24 cellular contexts compared by ENCODE assay signal in genomic region chr6:139605350-139605749, GRCh38.
DNase-seq lines count a peak whose midpoint lies in the region; ATAC-seq, FAIRE-seq and TF ChIP-seq lines count a peak whose summit lies in the region.
"Had no signal": no experiment of that assay in that cellular context is flagged by ENCODE, and none has a peak within 500 bp of the region (broad histone marks: within the 10 kb centered on the region; RNA-seq: fewer than 3 reads in every experiment).

No MANE protein-coding gene starts in this region.

- H3K9me3 Mint-ChIP-seq in HFFc6, result peaks cover 45% of the 10 kb centered on the region
- no peaks in the 10 kb centered on the region for H3K9me3 Mint-ChIP-seq in naive thymus-derived CD8-positive, alpha-beta T cell
- H3K9me3 Mint-ChIP-seq in naive thymus-derived CD4-positive, alpha-beta T cell, result peaks cover 0 to 4% (median 0%) of the 10 kb centered on the region in 11 donors
- H3K9me3 Mint-ChIP-seq: natural killer cell treated with Interleukin-12 subunit alpha and Interleukin-12 subunit beta and Interleukin-15 and Interleukin-18, amount 100 ng/mL, for 72 hours had no signal

- intact Hi-C loops in mammary epithelial cell (cut with micrococcal nuclease), result no loop called here
- intact Hi-C loops in naive thymus-derived CD4-positive, alpha-beta T cell (cut with micrococcal nuclease), result no loop called here

- H2AFZ ChIP-seq in mammary epithelial cell (ENCODE audit: low read depth, low read length) (no peak overlapping the region), keratinocyte (ENCODE audit: control insufficient read depth, low read length) (no peak overlapping the region)

- no peak for ATAC-seq in GM19023 (IDR thresholded peaks at IDR 0.05; ENCODE audit: unreplicated experiment)
- no peak for ATAC-seq in HG03460 (IDR thresholded peaks at IDR 0.05; ENCODE audit: unreplicated experiment)
- ATAC-seq in naive thymus-derived CD8-positive, alpha-beta T cell, result no peak
- no peak for ATAC-seq in naive thymus-derived CD4-positive, alpha-beta T cell
- ATAC-seq: foreskin keratinocyte; natural killer cell treated with Interleukin-12 subunit alpha and Interleukin-12 subunit beta and Interleukin-15 and Interleukin-18, amount 100 ng/mL, for 72 hours; stimulated activated naive CD8-positive, alpha-beta T cell treated with anti-CD3 and anti-CD28 coated beads, Interleukin-15, Interleukin-2, amounts not matched to agents 100 U/mL and 50 U/mL, for 24 hours; upper lobe of right lung had no signal

- no peaks in the 10 kb centered on the region for H4K20me1 ChIP-seq in mammary epithelial cell (ENCODE audit: insufficient read depth, low read length)
- H4K20me1 ChIP-seq in keratinocyte (ENCODE audit: control insufficient read depth, extremely low read depth, insufficient read depth, low read length), result no peaks in the 10 kb centered on the region

- no peak overlapping the region for H3K4me3 ChIP-seq in AG04450 (ENCODE audit: low read depth, low read length)
- no peak overlapping the region for H3K4me3 ChIP-seq in mammary epithelial cell (replicated peaks in 1 of 3; ENCODE audit: insufficient read depth in 1 of 3, low read depth in 2 of 3, low read length in 3 of 3)
- H3K4me3 ChIP-seq in keratinocyte (ENCODE audit: control insufficient read depth in 2 of 3, extremely low read depth in 1 of 3, insufficient read depth in 2 of 3, low read depth in 1 of 3, low read length in 3 of 3), result no peak overlapping the region
- no peak overlapping the region for H3K4me3 ChIP-seq in naive thymus-derived CD4-positive, alpha-beta T cell (ENCODE audit: low read length)
- H3K4me3 ChIP-seq: dorsolateral prefrontal cortex, SJSA1, upper lobe of right lung had no signal

- H3K27ac ChIP-seq in AG04450 (ENCODE audit: low read depth, low read length) (no peak overlapping the region), mammary epithelial cell (ENCODE audit: insufficient read depth, low read depth, low read length) (no peak overlapping the region), keratinocyte (ENCODE audit: control insufficient read depth, insufficient read depth, low read length) (no peak overlapping the region)
- H3K27ac ChIP-seq in naive thymus-derived CD4-positive, alpha-beta T cell (ENCODE audit: low read depth, low read length), result no peak overlapping the region
- H3K27ac ChIP-seq: dorsolateral prefrontal cortex, foreskin keratinocyte, SJSA1, upper lobe of right lung had no signal

- DNase-seq in AG04450 (ENCODE audit: low read depth, low spot score), result peak; percentile 68
- peak; percentile 92 for DNase-seq in HFFc6
- peak; percentile 48 for DNase-seq in mammary epithelial cell
- no peak for DNase-seq in keratinocyte (ENCODE audit: low read depth, low spot score)
- DNase-seq in naive thymus-derived CD8-positive, alpha-beta T cell, result no peak
- no peak for DNase-seq in naive thymus-derived CD4-positive, alpha-beta T cell
- DNase-seq: activated CD4-positive, alpha-beta T cell treated with anti-CD3 and anti-CD28 coated beads for 1 hour; activated CD8-positive, alpha-beta memory T cell treated with anti-CD3 and anti-CD28 coated beads, Interleukin-2, amount 50 U/mL, for 4 hours; activated gamma-delta T cell; dorsolateral prefrontal cortex; GDM1; NCI-H1930; NCI-H524; stimulated activated CD4-positive, alpha-beta T cell treated with anti-CD3 and anti-CD28 coated beads, Interleukin-15, amount 100 ng/mL, for 24 hours; stimulated activated naive CD8-positive, alpha-beta T cell treated with anti-CD3 and anti-CD28 coated beads, Interleukin-15, Interleukin-2, amounts not matched to agents 100 U/mL and 50 U/mL, for 24 hours; T1000; upper lobe of right lung had no signal

- no peaks in the 10 kb centered on the region for H3K9me1 ChIP-seq in keratinocyte (ENCODE audit: control insufficient read depth, extremely low read depth, insufficient read depth, low read length)

- H3K27ac Mint-ChIP-seq in HFFc6, result peak overlapping the region; percentile 75
- no peak overlapping the region for H3K27ac Mint-ChIP-seq in naive thymus-derived CD8-positive, alpha-beta T cell
- no peak overlapping the region for H3K27ac Mint-ChIP-seq in naive thymus-derived CD4-positive, alpha-beta T cell
- H3K27ac Mint-ChIP-seq: natural killer cell treated with Interleukin-12 subunit alpha and Interleukin-12 subunit beta and Interleukin-15 and Interleukin-18, amount 100 ng/mL, for 72 hours; progenitor cell of endocrine pancreas had no signal

- peaks cover 40% of the 10 kb centered on the region for H3K36me3 Mint-ChIP-seq in HFFc6 (ENCODE audit: low read depth)
- H3K36me3 Mint-ChIP-seq in naive thymus-derived CD8-positive, alpha-beta T cell, result no peaks in the 10 kb centered on the region
- H3K36me3 Mint-ChIP-seq in naive thymus-derived CD4-positive, alpha-beta T cell, result no peaks in the 10 kb centered on the region
- H3K36me3 Mint-ChIP-seq: natural killer cell treated with Interleukin-12 subunit alpha and Interleukin-12 subunit beta and Interleukin-15 and Interleukin-18, amount 100 ng/mL, for 72 hours had no signal

- H3K36me3 ChIP-seq in mammary epithelial cell (ENCODE audit: insufficient read depth, low read length), result no peaks in the 10 kb centered on the region
- no peaks in the 10 kb centered on the region for H3K36me3 ChIP-seq in keratinocyte (ENCODE audit: control insufficient read depth in 2 of 2, extremely low read depth in 1 of 2, insufficient read depth in 2 of 2, low read length in 2 of 2)
- H3K36me3 ChIP-seq in naive thymus-derived CD4-positive, alpha-beta T cell (ENCODE audit: control insufficient read depth in 2 of 3, insufficient read depth in 3 of 3, low read length in 3 of 3), result no peaks in the 10 kb centered on the region
- H3K36me3 ChIP-seq: SJSA1, upper lobe of right lung had no signal

- BruUV-seq in mammary epithelial cell (replicated peaks; lab: Mats Ljungman, UMichigan), result no TSS peak

- H3K9me3 ChIP-seq in AG04450 (ENCODE audit: control insufficient read depth, insufficient read depth, low read length) (peaks cover 8% of the 10 kb centered on the region), mammary epithelial cell (replicated peaks; ENCODE audit: insufficient read depth, low read length) (peaks cover 4% of the 10 kb centered on the region), keratinocyte (ENCODE audit: control insufficient read depth, low read depth, low read length) (no peaks in the 10 kb centered on the region)
- no peaks in the 10 kb centered on the region for H3K9me3 ChIP-seq in naive thymus-derived CD4-positive, alpha-beta T cell (ENCODE audit: control insufficient read depth in 2 of 3, low read length in 3 of 3)
- H3K9me3 ChIP-seq: SJSA1, upper lobe of right lung had no signal

- FAIRE-seq in keratinocyte (lab: Jason Lieb, UNC), result peak; percentile 20
- FAIRE-seq: GM12891 had no signal

- in situ Hi-C loops in mammary epithelial cell (cut with MboI; ENCODE audit: low sequenced_read_pairs in 2 of 2), result no loop called here

- H3K79me2 ChIP-seq in mammary epithelial cell (ENCODE audit: insufficient read depth, low read length) (no peaks in the 10 kb centered on the region), keratinocyte (ENCODE audit: control insufficient read depth, insufficient read depth, low read length) (no peaks in the 10 kb centered on the region)

- no peak overlapping the region for H3K9ac ChIP-seq in mammary epithelial cell (ENCODE audit: insufficient read depth, low read length)
- no peak overlapping the region for H3K9ac ChIP-seq in keratinocyte (ENCODE audit: control insufficient read depth, extremely low read depth, insufficient read depth, low read length)

- POLR2A ChIA-PET in AG04450 (lab: Yijun Ruan, JAX), result no interaction called here
- POLR2A ChIA-PET in naive thymus-derived CD8-positive, alpha-beta T cell (lab: Charles Lee), result no interaction called here
- POLR2A ChIA-PET in naive thymus-derived CD4-positive, alpha-beta T cell (lab: Charles Lee), result no interaction called here

- no peak overlapping the region for H3K4me3 Mint-ChIP-seq in HFFc6
- H3K4me3 Mint-ChIP-seq in naive thymus-derived CD8-positive, alpha-beta T cell, result no peak overlapping the region
- no peak overlapping the region for H3K4me3 Mint-ChIP-seq in naive thymus-derived CD4-positive, alpha-beta T cell
- H3K4me3 Mint-ChIP-seq: natural killer cell treated with Interleukin-12 subunit alpha and Interleukin-12 subunit beta and Interleukin-15 and Interleukin-18, amount 100 ng/mL, for 72 hours had no signal

- no peak overlapping the region for H3K4me2 ChIP-seq in mammary epithelial cell (ENCODE audit: insufficient read depth, low read depth, low read length)
- H3K4me2 ChIP-seq in keratinocyte (ENCODE audit: control insufficient read depth, extremely low read depth, insufficient read depth, low read depth, low read length), result no peak overlapping the region

- WGBS in mammary epithelial cell (ENCODE audit: low coverage, missing lambda C conversion rate), result 56% methylated on average over 3 of the region's 3 CpGs

- H3K27me3 ChIP-seq in AG04450 (ENCODE audit: control insufficient read depth, insufficient read depth, low read length) (no peaks in the 10 kb centered on the region), mammary epithelial cell (ENCODE audit: insufficient read depth, low read length) (no peaks in the 10 kb centered on the region), keratinocyte (ENCODE audit: control insufficient read depth, extremely low read depth, insufficient read depth, low read length) (no peaks in the 10 kb centered on the region)
- no peaks in the 10 kb centered on the region for H3K27me3 ChIP-seq in naive thymus-derived CD4-positive, alpha-beta T cell (ENCODE audit: control insufficient read depth in 2 of 2, insufficient read depth in 2 of 2, low read length in 2 of 2)
- H3K27me3 ChIP-seq: dorsolateral prefrontal cortex, foreskin keratinocyte, SJSA1, upper lobe of right lung had no signal

- dilution Hi-C loops in mammary epithelial cell (cut with HindIII; ENCODE audit: low sequenced_read_pairs), result no loop called here
- dilution Hi-C loops in keratinocyte (cut with MboI; ENCODE audit: extremely low pct_ligation_motif_present, low sequenced_read_pairs), result no loop called here

- CTCF ChIA-PET in AG04450 (lab: Charles Lee) (no interaction called here), mammary epithelial cell (lab: Charles Lee; ENCODE audit: low non-redundant PET) (interaction anchor here (0.6 kb wide), 1 partner anchor 236 kb away, joined by 3 read pairs; no protein-coding TSS in a partner anchor)
- CTCF ChIA-PET in naive thymus-derived CD4-positive, alpha-beta T cell (lab: Charles Lee), result no interaction called here

- H3K4me1 ChIP-seq in mammary epithelial cell (ENCODE audit: insufficient read depth, low read length) (no peaks in the 10 kb centered on the region), keratinocyte (ENCODE audit: control insufficient read depth, extremely low read depth, insufficient read depth, low read length) (no peaks in the 10 kb centered on the region)
- H3K4me1 ChIP-seq in naive thymus-derived CD4-positive, alpha-beta T cell (ENCODE audit: control insufficient read depth in 2 of 2, insufficient read depth in 2 of 2, low read length in 2 of 2), result no peaks in the 10 kb centered on the region
- H3K4me1 ChIP-seq: foreskin keratinocyte, upper lobe of right lung had no signal

- no peaks in the 10 kb centered on the region for H3K27me3 Mint-ChIP-seq in HFFc6 (ENCODE audit: insufficient read depth)
- H3K27me3 Mint-ChIP-seq in naive thymus-derived CD8-positive, alpha-beta T cell, result peaks cover 0 to 14% (median 5%) of the 10 kb centered on the region in 5 donors
- peaks cover 0 to 13% (median 8%) of the 10 kb centered on the region in 5 donors for H3K27me3 Mint-ChIP-seq in naive thymus-derived CD4-positive, alpha-beta T cell
- H3K27me3 Mint-ChIP-seq: progenitor cell of endocrine pancreas had no signal

- H3K4me1 Mint-ChIP-seq in HFFc6 (ENCODE audit: low read depth), result peaks cover 41% of the 10 kb centered on the region
- H3K4me1 Mint-ChIP-seq in naive thymus-derived CD8-positive, alpha-beta T cell, result peaks cover 0 to 2% (median 0%) of the 10 kb centered on the region in 4 donors
- peaks cover 0 to 4% (median 0%) of the 10 kb centered on the region in 7 donors for H3K4me1 Mint-ChIP-seq in naive thymus-derived CD4-positive, alpha-beta T cell

- TF ChIP-seq CTCF in AG04450 (IDR thresholded peaks at IDR 0.05; ENCODE audit: low read depth, low read length) (no peak), HFFc6 (IDR thresholded peaks at IDR 0.05) (no peak), mammary epithelial cell (conservative IDR thresholded peaks at IDR 0.05 in 1 of 2, IDR thresholded peaks at IDR 0.05 in 1 of 2; ENCODE audit: extremely low read depth in 1 of 2, insufficient read depth in 1 of 2, low read depth in 1 of 2, low read length in 2 of 2) (no peak), keratinocyte (optimal IDR thresholded peaks at IDR 0.05 in 1 of 3, IDR thresholded peaks at IDR 0.05 in 1 of 3, conservative IDR thresholded peaks at IDR 0.05 in 1 of 3; ENCODE audit: extremely low read depth in 1 of 3, insufficient read depth in 2 of 3, low read length in 3 of 3) (no peak)

Comparison
In these comparisons a context has a peak if more than half of its experiments do, and no peak if none do; other contexts are left out.
1. DNase-seq: peak in AG04450 (single experiment), HFFc6 (single experiment) and mammary epithelial cell (single experiment); none in keratinocyte (single experiment), naive thymus-derived CD8-positive, alpha-beta T cell (0 of 10) and naive thymus-derived CD4-positive, alpha-beta T cell (0 of 9).